In the genomic region with DNA sequence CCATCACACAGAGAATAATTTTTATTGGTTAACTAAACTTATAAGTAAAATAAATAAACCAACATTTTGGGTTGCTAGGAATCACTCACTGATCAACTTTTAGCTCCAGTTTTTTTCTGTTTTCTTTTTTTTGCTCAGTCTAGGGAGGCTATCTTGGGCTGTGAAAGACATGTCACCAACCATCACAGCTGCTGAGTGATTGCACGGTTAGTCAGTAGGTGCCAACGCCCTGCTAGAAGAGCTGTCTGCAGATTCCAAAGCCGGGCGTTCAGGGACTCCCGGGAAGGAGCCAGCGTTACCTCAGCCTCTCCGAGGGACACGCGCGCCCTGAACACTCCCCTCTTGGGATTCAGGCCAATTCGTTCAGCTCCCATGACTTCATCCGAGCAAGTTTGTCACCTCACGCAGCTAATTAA, we compare ENCODE assay signal across 9 cellular contexts. TPM values are rescaled to one million over a fixed set of nuclear protein-coding genes. Genes with fewer than 3 reads are reported as not detected.
DNase-seq lines count a peak whose midpoint lies in the region; ATAC-seq, FAIRE-seq and TF ChIP-seq lines count a peak whose summit lies in the region.
"Had no signal": no experiment of that assay in that cellular context is flagged by ENCODE, and none has a peak within 500 bp of the region (broad histone marks: within the 10 kb centered on the region; RNA-seq: fewer than 3 reads in every experiment).

No MANE protein-coding gene starts in this region.

- H3K79me2 ChIP-seq in astrocyte (ENCODE audit: insufficient read depth, low read length): peaks cover 62% of the 10 kb centered on the region

- H3K4me1 Mint-ChIP-seq in astrocyte (ENCODE audit: low read depth, unreplicated experiment): peaks cover 11% of the 10 kb centered on the region

- peaks cover 4% of the 10 kb centered on the region for H3K36me3 ChIP-seq in astrocyte (ENCODE audit: insufficient read depth, low read length)
- H3K36me3 ChIP-seq in iPS-18a (ENCODE audit: control insufficient read depth, low read depth, low read length): no peaks in the 10 kb centered on the region
- peaks cover 0 to 3% (median 0%) of the 10 kb centered on the region in 3 donors for H3K36me3 ChIP-seq in skeletal muscle tissue (ENCODE audit: control insufficient read depth in 3 of 3, insufficient read depth in 3 of 3, low read length in 3 of 3)

- ATAC-seq in GM18502 (IDR thresholded peaks at IDR 0.05; ENCODE audit: poor library complexity, unreplicated experiment) (peak; percentile 34), HG02938 (IDR thresholded peaks at IDR 0.05; ENCODE audit: unreplicated experiment) (peak; percentile 18)

- peak overlapping the region; percentile 100 for H3K27ac ChIP-seq in astrocyte (ENCODE audit: low read depth, low read length)
- H3K27ac ChIP-seq in iPS-18a (ENCODE audit: low read length): peak overlapping the region; percentile 99
- H3K27ac ChIP-seq in skeletal muscle tissue (ENCODE audit: low read depth, low read length): peak overlapping the region; percentile 97

- peak overlapping the region; percentile 89 for H2AFZ ChIP-seq in astrocyte (ENCODE audit: low read depth, low read length)

- H4K20me1 ChIP-seq in astrocyte (ENCODE audit: insufficient read depth, low read length): peaks cover 18% of the 10 kb centered on the region

- H3K9me3 Mint-ChIP-seq in astrocyte (ENCODE audit: unreplicated experiment): no peaks in the 10 kb centered on the region

- no peak for TF ChIP-seq CTCF in astrocyte (IDR thresholded peaks at IDR 0.05; ENCODE audit: insufficient read depth, low read depth, low read length)

- H3K4me1 ChIP-seq in astrocyte (ENCODE audit: insufficient read depth, low read length) (peaks cover 11% of the 10 kb centered on the region), iPS-18a (ENCODE audit: control insufficient read depth, low read depth, low read length) (peaks cover 13% of the 10 kb centered on the region), skeletal muscle tissue (ENCODE audit: control insufficient read depth in 3 of 3, insufficient read depth in 3 of 3, low read length in 3 of 3) (peaks cover 15 to 26% (median 24%) of the 10 kb centered on the region in 3 donors)

- H3K4me2 ChIP-seq in astrocyte (ENCODE audit: low read length): peak overlapping the region; percentile 94

- H3K9ac ChIP-seq in astrocyte (ENCODE audit: low read length) (peak overlapping the region; percentile 99), iPS-18a (ENCODE audit: low read length) (peak overlapping the region; percentile 98), skeletal muscle tissue (ENCODE audit: low read depth in 1 of 3, low read length in 3 of 3) (peak overlapping the region; percentile 97 to 98 (median 97))

- no peak for FAIRE-seq in astrocyte (lab: Jason Lieb, UNC)

- DNase-seq in AG08396 (ENCODE audit: low spot score) (peak; percentile 85), NCI-H446 (lab: John Stamatoyannopoulos, UW) (peak; percentile 76 to 88), astrocyte (ENCODE audit: low read depth) (peak; percentile 76), globus pallidus (ENCODE audit: low spot score) (no peak)

- H3K4me3 ChIP-seq in astrocyte (ENCODE audit: insufficient read depth, low read depth, low read length) (peak overlapping the region; percentile 94), iPS-18a (ENCODE audit: low read length) (peak overlapping the region; percentile 100), skeletal muscle tissue (ENCODE audit: low read length in 3 of 3) (peak overlapping the region; percentile 94 to 100 (median 97))

- peak overlapping the region; percentile 100 for H3K4me3 Mint-ChIP-seq in astrocyte (ENCODE audit: unreplicated experiment)

- H3K9me3 ChIP-seq in astrocyte (ENCODE audit: insufficient read depth, low read depth, low read length) (no peaks in the 10 kb centered on the region), iPS-18a (ENCODE audit: control insufficient read depth, low read depth, low read length) (no peaks in the 10 kb centered on the region), skeletal muscle tissue (ENCODE audit: control insufficient read depth in 3 of 3, low read length in 3 of 3) (no peaks in the 10 kb centered on the region)

- no peaks in the 10 kb centered on the region for H3K27me3 Mint-ChIP-seq in astrocyte (ENCODE audit: low read depth, unreplicated experiment)

- H3K36me3 Mint-ChIP-seq in astrocyte (ENCODE audit: low read depth, unreplicated experiment): no peaks in the 10 kb centered on the region

- no peaks in the 10 kb centered on the region for H3K27me3 ChIP-seq in astrocyte (ENCODE audit: insufficient read depth, low read length)
- H3K27me3 ChIP-seq in iPS-18a (ENCODE audit: control insufficient read depth, insufficient read depth, low read length): no peaks in the 10 kb centered on the region
- no peaks in the 10 kb centered on the region for H3K27me3 ChIP-seq in skeletal muscle tissue (ENCODE audit: control insufficient read depth in 3 of 3, insufficient read depth in 3 of 3, low read length in 3 of 3)

- peak overlapping the region; percentile 100 for H3K27ac Mint-ChIP-seq in astrocyte (ENCODE audit: unreplicated experiment)

RNA-seq across cellular contexts. Expression of a gene that starts 0.6 kb away (rescaled TPM):
- total RNA-seq in astrocyte: 43.0 and 43.4 TPM in 2 replicates
- 20.4 TPM for total RNA-seq in skeletal muscle tissue

RNA-seq across cellular contexts. Expression of a gene that starts 26.2 kb away (rescaled TPM):
- total RNA-seq in astrocyte (81.6 and 87.7 TPM in 2 replicates), skeletal muscle tissue (66.8 TPM)
- total RNA-seq: T-helper 1 cell treated with Interleukin-12 subunit alpha and Interleukin-12 subunit beta and Interleukin-4 antibody, amounts not matched to agents 30 ng/mL and 1 ng/mL, for 36 hours had no signal
